ENCODE assay signal across 8 cellular contexts in genomic region chr4:162959056-162959455, GRCh38.
DNase-seq lines count a peak whose midpoint lies in the region; ATAC-seq and TF ChIP-seq lines count a peak whose summit lies in the region.

No MANE protein-coding gene starts in this region.

- H3K79me2 ChIP-seq in Loucy (ENCODE audit: insufficient read depth, low read length) = no peaks in the 10 kb centered on the region

- no peak for TF ChIP-seq POLR2A in lower leg skin (IDR thresholded peaks at IDR 0.05)

- H3K9me2 ChIP-seq in Loucy (replicated peaks; ENCODE audit: low read depth, low read length) = no peaks in the 10 kb centered on the region

- TF ChIP-seq CTCF in GM12865 (IDR thresholded peaks at IDR 0.05; ENCODE audit: insufficient read depth, low read depth, low read length, missing control alignments) = peak; percentile 21
- TF ChIP-seq CTCF in Loucy (conservative IDR thresholded peaks at IDR 0.05; ENCODE audit: low read length) = 0 out of 2 replicates have a peak, but pooled peaks have one; percentile 17
- TF ChIP-seq CTCF in lower leg skin (IDR thresholded peaks at IDR 0.05) = no peak

- no peaks in the 10 kb centered on the region for H3K9me3 ChIP-seq in Loucy (ENCODE audit: insufficient read depth, low read depth, low read length)

- H3K9ac ChIP-seq in Loucy (ENCODE audit: low read depth, low read length, poor library complexity, severe bottlenecking) = no peak overlapping the region

- WGBS in lower leg skin, 2 donors = 45 to 50% methylated on average over 2 of the region's 2 CpGs

- no peaks in the 10 kb centered on the region for H3K4me1 ChIP-seq in Loucy (ENCODE audit: insufficient read depth, low read length, poor library complexity, severe bottlenecking)

- H2AFZ ChIP-seq in Loucy (ENCODE audit: low read length) = no peak overlapping the region

- H3F3A ChIP-seq in Loucy (ENCODE audit: low read depth) = no peaks in the 10 kb centered on the region

- peak; percentile 26 for DNase-seq in GM12865 (ENCODE audit: low read depth)
- DNase-seq in kidney tubule cell (ENCODE audit: low spot score) = peak; percentile 17
- no peak for DNase-seq in activated CD8-positive, alpha-beta memory T cell treated with anti-CD3 and anti-CD28 coated beads, Interleukin-2, amount 50 U/mL, for 4 hours
- DNase-seq in lower leg skin (ENCODE audit: low spot score in 2 of 2) = no peak

- H4K20me1 ChIP-seq in Loucy (ENCODE audit: insufficient read depth, low read length, poor library complexity, severe bottlenecking) = no peaks in the 10 kb centered on the region

- ATAC-seq in GM21526 (IDR thresholded peaks at IDR 0.05; ENCODE audit: low FRiP score, unreplicated experiment) (peak; percentile 48), GM19328 (IDR thresholded peaks at IDR 0.05; ENCODE audit: unreplicated experiment) (no peak), HG03280 (IDR thresholded peaks at IDR 0.05; ENCODE audit: unreplicated experiment) (no peak)

- H3K4me3 ChIP-seq in GM12865 (ENCODE audit: low read depth, low read length) = no peak overlapping the region
- H3K4me3 ChIP-seq in Loucy (ENCODE audit: low read length, poor library complexity, severe bottlenecking) = no peak overlapping the region
- no peak overlapping the region for H3K4me3 ChIP-seq in lower leg skin (ENCODE audit: low read depth, poor library complexity, severe bottlenecking)

- no peaks in the 10 kb centered on the region for H3K36me3 ChIP-seq in Loucy (ENCODE audit: insufficient read depth, low read length)

- H3K4me2 ChIP-seq in Loucy (ENCODE audit: low read depth, low read length, poor library complexity, severe bottlenecking) = no peak overlapping the region

- intact Hi-C loops in lower leg skin (cut with DNase I; ENCODE audit: low total_unique reads) = no loop called here

- H3K27me3 ChIP-seq in Loucy (ENCODE audit: insufficient read depth, low read length, poor library complexity, severe bottlenecking) = no peaks in the 10 kb centered on the region

Comparison
In these comparisons a context has a peak if more than half of its experiments do, and no peak if none do; other contexts are left out.
1. DNase-seq: peak in GM12865 (single experiment) and kidney tubule cell (single experiment); none in activated CD8-positive, alpha-beta memory T cell treated with anti-CD3 and anti-CD28 coated beads, Interleukin-2, amount 50 U/mL, for 4 hours (single experiment) and lower leg skin (0 of 2).
2. CTCF ChIP-seq: peak in GM12865 (single experiment) and Loucy (single experiment); none in lower leg skin (0 of 3).